16 cellular contexts compared by ENCODE assay signal in the genomic region with DNA sequence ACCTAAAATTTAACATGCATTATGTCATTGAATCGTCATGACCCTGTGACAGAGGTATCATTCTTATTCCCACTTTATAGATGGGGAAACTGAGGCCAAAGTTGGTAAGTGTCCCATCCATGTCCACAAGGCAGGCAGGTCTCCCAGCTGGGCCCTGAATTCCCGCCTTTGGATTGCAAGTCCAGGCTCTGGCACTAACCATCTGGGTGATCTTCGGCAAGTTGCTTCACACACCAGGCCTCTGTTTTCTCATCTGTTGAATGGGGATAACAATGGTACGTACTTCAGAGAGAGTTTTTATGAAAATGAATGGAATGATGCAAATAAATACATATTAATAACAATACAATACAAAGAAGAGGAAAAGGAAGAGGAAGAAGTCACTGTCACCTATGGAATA. TPM values are rescaled to one million over a fixed set of nuclear protein-coding genes. Genes with fewer than 3 reads are reported as not detected.
"Had no signal": no experiment of that assay in that cellular context is flagged by ENCODE, and none has a peak within 500 bp of the region (broad histone marks: within the 10 kb centered on the region; RNA-seq: fewer than 3 reads in every experiment).

No MANE protein-coding gene starts in this region.

- H2AFZ ChIP-seq: PC-9 had no signal

- H3K4me3 ChIP-seq: MG63, PC-9, SJCRH30, SK-N-MC had no signal

- H3K4me2 ChIP-seq: PC-9 had no signal

- H3K27ac ChIP-seq: PC-9, SJCRH30, SK-N-MC had no signal

- H3K36me3 ChIP-seq: MG63 had no signal

- H3K27me3 ChIP-seq: MG63, SJCRH30 had no signal

- FAIRE-seq: RCC 7860 had no signal

- H3K9me3 ChIP-seq: MG63, SJCRH30 had no signal

- DNase-seq: NCI-H1048, NCI-H187, NCI-H2029 treated with DMSO at 0.1 percent for 48 hours, NCI-H526 treated with DMSO at 0.1 percent for 48 hours, SIG-M5 had no signal

RNA-seq across cellular contexts. Expression of gene CRYBB3, which starts 3.4 kb away (rescaled TPM):
- total RNA-seq: M059J, NCI-H460, OCI-LY7, Right ventricle myocardium inferior, RPMI7951, SJCRH30 had no signal

RNA-seq across cellular contexts. Expression of gene CRYBB2, which starts 16.4 kb away (rescaled TPM):
- total RNA-seq: NCI-H460, OCI-LY7, Right ventricle myocardium inferior, RPMI7951, SK-MEL-5 had no signal
